1 cellular context compared by ENCODE assay signal in genomic region chr1:13725714-13726175, GRCh38.
A peak's percentile ranks its signal among the peaks of the same experiment; 100 is the strongest.
TF ChIP-seq lines count a peak whose summit lies in the region.

No MANE protein-coding gene starts in this region.

TF ChIP-seq in GM12878, 131 proteins besides CTCF, POLR2A, EP300 and RAD21 (continued from another document):
- TF ChIP-seq CEBPZ (IDR thresholded peaks at IDR 0.05; ENCODE audit: low read depth, low read length) (no peak), PRDM15 (CRISPR knock-in tag; IDR thresholded peaks at IDR 0.05) (no peak), SMARCA5 (IDR thresholded peaks at IDR 0.05) (peak; percentile 60; the same call in 1 of the 2 replicates), ZNF207 (IDR thresholded peaks at IDR 0.05; ENCODE audit: borderline replicate concordance) (no peak)
